7 cellular contexts compared by ENCODE assay signal in the genomic region with DNA sequence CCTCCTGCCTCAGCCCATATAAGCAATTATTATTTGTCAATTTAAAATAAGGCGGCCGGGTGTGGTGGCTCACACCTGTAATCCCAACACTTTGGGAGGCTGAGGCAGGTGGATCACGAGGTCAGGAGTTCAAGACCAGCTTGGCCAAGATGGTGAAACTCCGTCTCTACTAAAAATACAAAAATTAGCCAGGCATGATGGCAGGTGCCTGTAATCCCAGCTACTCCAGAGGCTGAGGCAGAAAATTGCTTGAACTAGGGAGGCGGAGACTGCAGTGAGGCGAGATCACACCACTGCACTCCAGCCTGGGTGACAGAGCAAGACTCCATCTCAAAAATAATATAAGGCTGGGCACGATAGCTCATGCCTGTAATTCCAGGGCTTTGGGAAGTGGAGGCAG. TPM values are rescaled to one million over a fixed set of nuclear protein-coding genes. Genes with fewer than 3 reads are reported as not detected.
"Had no signal": no experiment of that assay in that cellular context is flagged by ENCODE, and none has a peak within 500 bp of the region (broad histone marks: within the 10 kb centered on the region; RNA-seq: fewer than 3 reads in every experiment).

No MANE protein-coding gene starts in this region.

RNA-seq across cellular contexts. Expression of gene SLC7A9, which starts 12.7 kb away (rescaled TPM):
- total RNA-seq: kidney epithelial cell, left ventricle myocardium inferior, left ventricle myocardium superior, mononuclear cell, myocyte had no signal
- polyA plus RNA-seq: immature natural killer cell; naive thymus-derived CD4-positive, alpha-beta T cell had no signal
